Comparison of ENCODE assay signal across 17 cellular contexts in genomic region chr11:122645847-122646246, GRCh38. TPM values are rescaled to one million over a fixed set of nuclear protein-coding genes. Genes with fewer than 3 reads are reported as not detected.
A peak's percentile ranks its signal among the peaks of the same experiment; 100 is the strongest.
DNase-seq lines count a peak whose midpoint lies in the region; ATAC-seq and TF ChIP-seq lines count a peak whose summit lies in the region.
"Had no signal": no experiment of that assay in that cellular context is flagged by ENCODE, and none has a peak within 500 bp of the region (broad histone marks: within the 10 kb centered on the region; RNA-seq: fewer than 3 reads in every experiment).

No MANE protein-coding gene starts in this region.

- TF ChIP-seq CTCF in RWPE2 (IDR thresholded peaks at IDR 0.05; ENCODE audit: poor library complexity, severe bottlenecking) (no peak), tibial artery (IDR thresholded peaks at IDR 0.05) (no peak), mammary epithelial cell (conservative IDR thresholded peaks at IDR 0.05 in 1 of 2, IDR thresholded peaks at IDR 0.05 in 1 of 2; ENCODE audit: extremely low read depth in 1 of 2, insufficient read depth in 1 of 2, low read depth in 1 of 2, low read length in 2 of 2) (no peak)

- in situ Hi-C loops in mammary epithelial cell (cut with MboI; ENCODE audit: low sequenced_read_pairs in 2 of 2) = no loop called here

- BruUV-seq in mammary epithelial cell (replicated peaks; lab: Mats Ljungman, UMichigan) = no TSS peak

- H3K4me1 ChIP-seq in RWPE2 (ENCODE audit: insufficient read depth, poor library complexity, severe bottlenecking) = peaks cover 21% of the 10 kb centered on the region
- peaks cover 0 to 14% (median 6%) of the 10 kb centered on the region in 4 donors for H3K4me1 ChIP-seq in tibial artery
- peaks cover 32% of the 10 kb centered on the region for H3K4me1 ChIP-seq in mammary epithelial cell (ENCODE audit: insufficient read depth, low read length)
- H3K4me1 ChIP-seq: Peyer's patch had no signal

- no peaks in the 10 kb centered on the region for H3K9me3 ChIP-seq in RWPE2 (ENCODE audit: severe bottlenecking)
- H3K9me3 ChIP-seq in tibial artery = no peaks in the 10 kb centered on the region
- H3K9me3 ChIP-seq in mammary epithelial cell (replicated peaks; ENCODE audit: insufficient read depth, low read length) = no peaks in the 10 kb centered on the region
- H3K9me3 ChIP-seq: Peyer's patch had no signal

- ATAC-seq in RWPE2 (ENCODE audit: low read depth) (no peak), HG02759 (IDR thresholded peaks at IDR 0.05; ENCODE audit: unreplicated experiment) (no peak)

- H3K27me3 ChIP-seq in RWPE2 (ENCODE audit: insufficient read depth, poor library complexity, severe bottlenecking) (no peaks in the 10 kb centered on the region), tibial artery (no peaks in the 10 kb centered on the region), mammary epithelial cell (ENCODE audit: insufficient read depth, low read length) (no peaks in the 10 kb centered on the region)
- H3K27me3 ChIP-seq: Peyer's patch had no signal

- no peaks in the 10 kb centered on the region for H3K36me3 ChIP-seq in RWPE2 (ENCODE audit: low read depth)
- no peaks in the 10 kb centered on the region for H3K36me3 ChIP-seq in tibial artery
- no peaks in the 10 kb centered on the region for H3K36me3 ChIP-seq in mammary epithelial cell (ENCODE audit: insufficient read depth, low read length)
- H3K36me3 ChIP-seq: Peyer's patch had no signal

- no peaks in the 10 kb centered on the region for H3K79me2 ChIP-seq in mammary epithelial cell (ENCODE audit: insufficient read depth, low read length)

- H3K27ac ChIP-seq in RWPE2 (ENCODE audit: poor library complexity, severe bottlenecking) (peak overlapping the region; percentile 50), tibial artery (no peak overlapping the region), mammary epithelial cell (ENCODE audit: insufficient read depth, low read depth, low read length) (no peak overlapping the region)
- H3K27ac ChIP-seq: Peyer's patch had no signal

- H3K4me2 ChIP-seq in mammary epithelial cell (ENCODE audit: insufficient read depth, low read depth, low read length) = no peak overlapping the region

- CTCF ChIA-PET in mammary epithelial cell (lab: Charles Lee; ENCODE audit: low non-redundant PET) = no interaction called here

- H2AFZ ChIP-seq in mammary epithelial cell (ENCODE audit: low read depth, low read length) = no peak overlapping the region

- H3K9ac ChIP-seq in mammary epithelial cell (ENCODE audit: insufficient read depth, low read length) = no peak overlapping the region

- dilution Hi-C loops in mammary epithelial cell (cut with HindIII; ENCODE audit: low sequenced_read_pairs) = loop anchor here (10.0 kb wide), 1 partner anchor 59 kb away; no protein-coding TSS in a partner anchor

- H3K4me3 ChIP-seq in RWPE2 (ENCODE audit: severe bottlenecking) = no peak overlapping the region
- H3K4me3 ChIP-seq in tibial artery = no peak overlapping the region
- no peak overlapping the region for H3K4me3 ChIP-seq in mammary epithelial cell (replicated peaks in 1 of 3; ENCODE audit: insufficient read depth in 1 of 3, low read depth in 2 of 3, low read length in 3 of 3)
- H3K4me3 ChIP-seq: Peyer's patch had no signal

- H4K20me1 ChIP-seq in mammary epithelial cell (ENCODE audit: insufficient read depth, low read length) = no peaks in the 10 kb centered on the region

- 100% methylated on average over 1 of the region's 5 CpGs for WGBS in mammary epithelial cell (ENCODE audit: low coverage, missing lambda C conversion rate)

- peak; percentile 34 for DNase-seq in GM03348 (ENCODE audit: low spot score)
- no peak for DNase-seq in RWPE2 (ENCODE audit: low spot score)
- DNase-seq in hepatic stellate cell (ENCODE audit: low spot score) = peak; percentile 22
- DNase-seq in tibial artery = no peak
- DNase-seq in NCI-H1105 treated with DMSO at 0.1 percent for 48 hours (lab: John Stamatoyannopoulos, UW) = no peak
- DNase-seq in mammary epithelial cell = no peak
- DNase-seq: Calu3; CD4-positive, alpha-beta T cell; H7; Karpas-422; NCI-H1436 treated with DMSO at 0.1 percent for 48 hours; NCI-H2029; NCI-H345; NCI-H524 treated with DMSO at 0.1 percent for 48 hours; Peyer's patch; Right ventricle myocardium superior had no signal

- intact Hi-C loops in tibial artery (cut with DNase I; ENCODE audit: low total_unique reads) (no loop called here), mammary epithelial cell (cut with micrococcal nuclease) (no loop called here)

RNA-seq across cellular contexts. Expression of gene UBASH3B, which starts 9.7 kb away (rescaled TPM):
- 10 to 100 TPM; 50.7 to 70.3 TPM for total RNA-seq in mammary epithelial cell
- polyA plus RNA-seq in mammary epithelial cell = 56.0 TPM
- 39.2 TPM for polyA minus RNA-seq in mammary epithelial cell

Comparison
In these comparisons a context has a peak if more than half of its experiments do, and no peak if none do; other contexts are left out.
1. DNase-seq: peak in GM03348 (single experiment) and hepatic stellate cell (single experiment); none in RWPE2 (single experiment), tibial artery (0 of 2), NCI-H1105 treated with DMSO at 0.1 percent for 48 hours (single experiment) and mammary epithelial cell (single experiment).